Comparison of ENCODE assay signal across 13 cellular contexts in the genomic region with DNA sequence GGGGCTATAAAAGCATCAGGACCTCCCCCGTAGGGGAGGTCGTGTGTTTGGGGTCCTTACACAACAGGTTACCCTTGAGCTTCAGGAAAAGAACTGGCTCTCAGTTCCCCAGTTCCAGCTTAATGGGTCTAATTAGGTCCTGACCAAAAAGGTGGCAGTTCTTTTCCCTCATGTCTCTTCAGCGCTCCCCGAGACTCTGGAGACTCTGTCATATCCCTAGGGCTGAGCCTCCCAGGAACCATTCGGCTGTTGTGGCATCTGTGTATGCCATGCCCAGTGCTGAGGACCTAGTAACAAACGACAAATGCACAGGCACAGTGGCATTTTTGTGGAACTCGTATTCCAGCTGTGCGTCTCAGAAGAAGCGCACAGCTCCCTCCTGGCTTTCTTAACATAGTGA. TPM values are rescaled to one million over a fixed set of nuclear protein-coding genes. Genes with fewer than 3 reads are reported as not detected.
DNase-seq lines count a peak whose midpoint lies in the region; ATAC-seq and TF ChIP-seq lines count a peak whose summit lies in the region.
"Had no signal": no experiment of that assay in that cellular context is flagged by ENCODE, and none has a peak within 500 bp of the region (broad histone marks: within the 10 kb centered on the region; RNA-seq: fewer than 3 reads in every experiment).

No MANE protein-coding gene starts in this region.

- peaks cover 64 to 93% (median 90%) of the 10 kb centered on the region in 3 donors for H3K4me1 Mint-ChIP-seq in CD8-positive, alpha-beta memory T cell

- DNase-seq in CD8-positive, alpha-beta memory T cell: no peak
- DNase-seq in PC-3 (no peak), KBM-7 (no peak), T1000 (lab: John Stamatoyannopoulos, UW) (no peak), caudate nucleus (lab: John Stamatoyannopoulos, UW) (no peak)
- DNase-seq in NK-92 treated with Interleukin-12 subunit alpha and Interleukin-12 subunit beta, amount 100 ng/mL, for 24 hours (lab: John Stamatoyannopoulos, UW): no peak
- DNase-seq: NCI-H1417 treated with DMSO at 0.1 percent for 48 hours, uterus had no signal

- intact Hi-C loops in PC-3 (cut with micrococcal nuclease): no loop called here

- no peaks in the 10 kb centered on the region for H3K9me3 ChIP-seq in CD8-positive, alpha-beta memory T cell (ENCODE audit: low read length)
- no peaks in the 10 kb centered on the region for H3K9me3 ChIP-seq in PC-3 (ENCODE audit: low read length)
- H3K9me3 ChIP-seq in duodenal mucosa (ENCODE audit: control insufficient read depth in 1 of 2, low read length in 2 of 2): no peaks in the 10 kb centered on the region
- H3K9me3 ChIP-seq: uterus had no signal

- peaks cover 14% of the 10 kb centered on the region for H3K36me3 ChIP-seq in CD8-positive, alpha-beta memory T cell (ENCODE audit: insufficient read depth, low read length)
- H3K36me3 ChIP-seq in PC-3 (ENCODE audit: low read depth, low read length) (no peaks in the 10 kb centered on the region), duodenal mucosa (ENCODE audit: control insufficient read depth in 1 of 2, insufficient read depth in 2 of 2, low read length in 2 of 2) (peaks cover 17 to 18% of the 10 kb centered on the region in 2 donors)
- H3K36me3 ChIP-seq: uterus had no signal

- in situ Hi-C loops in KBM-7 (cut with MboI; ENCODE audit: low pct_unique_long_range_greater_than_20kb, low sequenced_read_pairs): no loop called here

- no peaks in the 10 kb centered on the region for H3K27me3 ChIP-seq in CD8-positive, alpha-beta memory T cell (ENCODE audit: insufficient read depth, low read length, poor library complexity, severe bottlenecking)
- H3K27me3 ChIP-seq in PC-3 (ENCODE audit: low read length): no peaks in the 10 kb centered on the region
- H3K27me3 ChIP-seq in duodenal mucosa (ENCODE audit: control insufficient read depth in 1 of 2, insufficient read depth in 2 of 2, low read length in 2 of 2): no peaks in the 10 kb centered on the region
- H3K27me3 ChIP-seq: uterus had no signal

- peak overlapping the region; percentile 75 for H3K4me3 ChIP-seq in CD8-positive, alpha-beta memory T cell (ENCODE audit: low read length)
- no peak overlapping the region for H3K4me3 ChIP-seq in PC-3 (ENCODE audit: low read length)
- peak overlapping the region; percentile 25 to 33 for H3K4me3 ChIP-seq in duodenal mucosa (ENCODE audit: low read depth in 1 of 2, low read length in 2 of 2)
- peak overlapping the region in 5 of 7 experiments; percentile 24 to 43 (median 37) for H3K4me3 ChIP-seq in skin epidermis
- H3K4me3 ChIP-seq: uterus had no signal

- peak overlapping the region; percentile 61 to 98 (median 95) for H3K27ac Mint-ChIP-seq in CD8-positive, alpha-beta memory T cell
- H3K27ac Mint-ChIP-seq: B cell had no signal

- H3K27me3 Mint-ChIP-seq in CD8-positive, alpha-beta memory T cell: no peaks in the 10 kb centered on the region
- H3K27me3 Mint-ChIP-seq: B cell had no signal

- POLR2A ChIA-PET in CD8-positive, alpha-beta memory T cell (lab: Charles Lee): interaction anchor here (1.0 to 1.3 kb wide), 3 partner anchors 11 to 109 kb away, joined by 3 to 5 read pairs (median 3); no protein-coding TSS in a partner anchor
- POLR2A ChIA-PET in PC-3 (lab: Charles Lee; ENCODE audit: unreplicated experiment): no interaction called here

- H3F3A ChIP-seq in PC-3 (ENCODE audit: low read length, unreplicated experiment): no peaks in the 10 kb centered on the region

- peaks cover 64% of the 10 kb centered on the region for H3K4me1 ChIP-seq in CD8-positive, alpha-beta memory T cell (ENCODE audit: insufficient read depth, low read length)
- H3K4me1 ChIP-seq in PC-3 (ENCODE audit: insufficient read depth, low read length) (peaks cover 40% of the 10 kb centered on the region), duodenal mucosa (ENCODE audit: control insufficient read depth in 1 of 2, insufficient read depth in 2 of 2, low read length in 2 of 2) (peaks cover 28 to 50% of the 10 kb centered on the region in 2 donors)
- H3K4me1 ChIP-seq: parathyroid adenoma, uterus had no signal

- H3K27ac ChIP-seq in CD8-positive, alpha-beta memory T cell (ENCODE audit: low read depth, low read length): peak overlapping the region; percentile 35
- no peak overlapping the region for H3K27ac ChIP-seq in PC-3 (ENCODE audit: low read length)
- no peak overlapping the region for H3K27ac ChIP-seq in duodenal mucosa (ENCODE audit: low read depth, low read length)
- peak overlapping the region in 16 of 21 experiments; percentile 12 to 95 (median 68) for H3K27ac ChIP-seq in skin epidermis
- no peak overlapping the region for H3K27ac ChIP-seq in caudate nucleus (ENCODE audit: low read depth, low read length)
- H3K27ac ChIP-seq: parathyroid adenoma had no signal

- H4K20me1 ChIP-seq in PC-3 (ENCODE audit: low read length): no peaks in the 10 kb centered on the region

- CTCF ChIA-PET in CD8-positive, alpha-beta memory T cell (lab: Charles Lee): interaction anchor here (1.2 to 3.3 kb wide), 3 partner anchors 15 to 122 kb away, joined by 3 to 16 read pairs (median 4); a partner anchor contains a TSS
- CTCF ChIA-PET in PC-3 (lab: Charles Lee): no interaction called here

- no peak for TF ChIP-seq CTCF in PC-3 (conservative IDR thresholded peaks at IDR 0.05; ENCODE audit: low read depth, low read length)

- H2AFZ ChIP-seq in PC-3 (ENCODE audit: low read length): no peak overlapping the region
- H2AFZ ChIP-seq: parathyroid adenoma had no signal

- no peaks in the 10 kb centered on the region for H3K9me3 Mint-ChIP-seq in CD8-positive, alpha-beta memory T cell

- no peak overlapping the region for H3K9ac ChIP-seq in PC-3 (ENCODE audit: low read length)
- peak overlapping the region in 1 of 2 donors; percentile 41 for H3K9ac ChIP-seq in duodenal mucosa (ENCODE audit: low read depth in 1 of 2, low read length in 2 of 2)
- H3K9ac ChIP-seq: parathyroid adenoma had no signal

- H3K36me3 Mint-ChIP-seq in CD8-positive, alpha-beta memory T cell: peaks cover 12 to 73% (median 51%) of the 10 kb centered on the region in 3 donors

- H3K4me2 ChIP-seq in PC-3 (ENCODE audit: low read length): peak overlapping the region; percentile 87; the same call in 1 of the 2 replicates

- no peaks in the 10 kb centered on the region for H3K9me2 ChIP-seq in PC-3 (replicated peaks; ENCODE audit: low read length)

- no TSS peak for BruUV-seq in PC-3 (replicated peaks; lab: Mats Ljungman, UMichigan)

- H3K4me3 Mint-ChIP-seq in CD8-positive, alpha-beta memory T cell: peak overlapping the region; percentile 92 to 100 (median 96)
- H3K4me3 Mint-ChIP-seq: B cell had no signal

- 0 out of 2 replicates have a peak, but pooled peaks cover 4% of the 10 kb centered on the region for H3K79me2 ChIP-seq in PC-3 (ENCODE audit: low read length)
- H3K79me2 ChIP-seq: parathyroid adenoma had no signal

- ATAC-seq in PC-3: no peak
- ATAC-seq: HepG2 had no signal

RNA-seq across cellular contexts. Expression of a gene that starts 14.6 kb away (rescaled TPM):
- 10 to 100 TPM; 88.2 to 90.7 TPM for total RNA-seq in CD8-positive, alpha-beta memory T cell
- polyA plus RNA-seq in CD8-positive, alpha-beta memory T cell: 79.8 TPM
- total RNA-seq in PC-3 (2014; rRNA removed): 2.0 and 2.5 TPM in 2 replicates
- total RNA-seq: HepG2 had no signal

Comparison
In these comparisons a context has a peak if more than half of its experiments do, and no peak if none do; other contexts are left out.
1. H3K27ac ChIP-seq: peak in CD8-positive, alpha-beta memory T cell (single experiment) and skin epidermis (16 of 21); none in PC-3 (single experiment), duodenal mucosa (single experiment) and caudate nucleus (single experiment).
2. RNA of a gene that starts 14.6 kb away (total RNA-seq): 88.2 to 90.7 TPM in CD8-positive, alpha-beta memory T cell; 2.0 to 2.5 TPM in PC-3; every median in the first group is over 10 times any median in the second.